Comparison of ENCODE assay signal across 8 cellular contexts in genomic region chrX:53319614-53320542, GRCh38. TPM values are rescaled to one million over a fixed set of nuclear protein-coding genes. Genes with fewer than 3 reads are reported as not detected.
DNase-seq lines count a peak whose midpoint lies in the region; ATAC-seq and TF ChIP-seq lines count a peak whose summit lies in the region.

No MANE protein-coding gene starts in this region.

- no peak for TF ChIP-seq POLR2A in esophagus squamous epithelium (IDR thresholded peaks at IDR 0.05)

- H3K4me2 ChIP-seq in PC-9: peak overlapping the region; percentile 51; the same call in 1 of the 2 replicates

- peaks cover 22 to 25% (median 24%) of the 10 kb centered on the region in 3 donors for H3K4me1 Mint-ChIP-seq in CD8-positive, alpha-beta memory T cell
- peaks cover 13% of the 10 kb centered on the region for H3K4me1 Mint-ChIP-seq in osteocyte (ENCODE audit: unreplicated experiment)

- no peaks in the 10 kb centered on the region for H3K36me3 Mint-ChIP-seq in CD8-positive, alpha-beta memory T cell
- H3K36me3 Mint-ChIP-seq in osteocyte (ENCODE audit: unreplicated experiment): no peaks in the 10 kb centered on the region

- no TSS peak for BruUV-seq in PC-9 (replicated peaks; lab: Mats Ljungman, UMichigan)

- ATAC-seq in GM21786 (IDR thresholded peaks at IDR 0.05; ENCODE audit: unreplicated experiment): no peak

- no peaks in the 10 kb centered on the region for H3K9me3 ChIP-seq in CD8-positive, alpha-beta memory T cell (ENCODE audit: low read length)
- no peaks in the 10 kb centered on the region for H3K9me3 ChIP-seq in PC-9 (ENCODE audit: insufficient read depth, low read depth)
- no peaks in the 10 kb centered on the region for H3K9me3 ChIP-seq in esophagus squamous epithelium
- H3K9me3 ChIP-seq in MG63: no peaks in the 10 kb centered on the region

- H3K27ac ChIP-seq in CD8-positive, alpha-beta memory T cell (ENCODE audit: low read depth, low read length): no peak overlapping the region
- H3K27ac ChIP-seq in PC-9 (no peak overlapping the region), esophagus squamous epithelium (no peak overlapping the region)

- TF ChIP-seq CTCF in PC-9 (conservative IDR thresholded peaks at IDR 0.05) (no peak), esophagus squamous epithelium (IDR thresholded peaks at IDR 0.05) (no peak), osteocyte (IDR thresholded peaks at IDR 0.05) (no peak)

- WGBS in esophagus squamous epithelium, 2 donors: 1 to 13% methylated on average over 7 to 23 of the region's 32 CpGs

- H3K36me3 ChIP-seq in CD8-positive, alpha-beta memory T cell (ENCODE audit: insufficient read depth, low read length): no peaks in the 10 kb centered on the region
- H3K36me3 ChIP-seq in PC-9 (ENCODE audit: low read depth) (no peaks in the 10 kb centered on the region), esophagus squamous epithelium (no peaks in the 10 kb centered on the region), MG63 (no peaks in the 10 kb centered on the region)

- peak overlapping the region; percentile 39 for H3K4me3 ChIP-seq in CD8-positive, alpha-beta memory T cell (ENCODE audit: low read length)
- H3K4me3 ChIP-seq in PC-9 (no peak overlapping the region), esophagus squamous epithelium (peak overlapping the region; percentile 53 to 72 (median 59)), MG63 (no peak overlapping the region)

- H3K9me3 Mint-ChIP-seq in CD8-positive, alpha-beta memory T cell: no peaks in the 10 kb centered on the region
- H3K9me3 Mint-ChIP-seq in osteocyte (ENCODE audit: unreplicated experiment): peaks cover 12% of the 10 kb centered on the region

- CTCF ChIA-PET in CD8-positive, alpha-beta memory T cell (lab: Charles Lee): interaction anchor here (0.6 to 3.2 kb wide), 5 partner anchors 117 to 163 kb away, joined by 3 to 12 read pairs (median 7); no protein-coding TSS in a partner anchor
- CTCF ChIA-PET in PC-9 (lab: Charles Lee): no interaction called here

- DNase-seq in CD8-positive, alpha-beta memory T cell: no peak
- DNase-seq in PC-9 (no peak), esophagus squamous epithelium (lab: John Stamatoyannopoulos, UW) (no peak), osteocyte (ENCODE audit: extremely low spot score, unreplicated experiment) (no peak), MG63 (no peak), NCI-H2029 (lab: John Stamatoyannopoulos, UW) (no peak), NCI-H187 (lab: John Stamatoyannopoulos, UW) (no peak)

- no peaks in the 10 kb centered on the region for H4K20me1 ChIP-seq in PC-9 (ENCODE audit: insufficient read depth)

- H3F3A ChIP-seq in PC-9 (ENCODE audit: insufficient read depth, low read depth): no peaks in the 10 kb centered on the region

- peak overlapping the region; percentile 79 to 89 (median 81) for H3K4me3 Mint-ChIP-seq in CD8-positive, alpha-beta memory T cell
- peak overlapping the region; percentile 79 for H3K4me3 Mint-ChIP-seq in osteocyte (ENCODE audit: unreplicated experiment)

- no peaks in the 10 kb centered on the region for H3K9me2 ChIP-seq in PC-9 (ENCODE audit: insufficient read depth)

- H2AFZ ChIP-seq in PC-9: no peak overlapping the region

- H3K79me2 ChIP-seq in PC-9 (ENCODE audit: low read depth): no peaks in the 10 kb centered on the region

- peaks cover 10% of the 10 kb centered on the region for H3K4me1 ChIP-seq in CD8-positive, alpha-beta memory T cell (ENCODE audit: insufficient read depth, low read length)
- H3K4me1 ChIP-seq in PC-9 (replicated peaks; ENCODE audit: insufficient read depth): no peaks in the 10 kb centered on the region
- H3K4me1 ChIP-seq in esophagus squamous epithelium: peaks cover 0 to 33% (median 6%) of the 10 kb centered on the region in 3 donors

- peak overlapping the region in 5 of 8 donors; percentile 25 to 86 (median 41) for H3K27ac Mint-ChIP-seq in CD8-positive, alpha-beta memory T cell
- no peak overlapping the region for H3K27ac Mint-ChIP-seq in osteocyte (ENCODE audit: unreplicated experiment)

- POLR2A ChIA-PET in CD8-positive, alpha-beta memory T cell (lab: Charles Lee): interaction anchor here (1.1 kb wide), 2 partner anchors 32 to 103 kb away, joined by 3 to 4 read pairs; partner anchors contain the start of genes RIBC1 and SMC1A
- POLR2A ChIA-PET in PC-9 (lab: Charles Lee; ENCODE audit: unreplicated experiment): no interaction called here

- H3K27me3 Mint-ChIP-seq in CD8-positive, alpha-beta memory T cell: peaks cover 37 to 40% of the 10 kb centered on the region in 2 donors
- peaks cover 30% of the 10 kb centered on the region for H3K27me3 Mint-ChIP-seq in osteocyte (ENCODE audit: unreplicated experiment)

- intact Hi-C loops in PC-9 (cut with micrococcal nuclease; ENCODE audit: unreplicated experiment): loop anchor here (10.0 kb wide), 1 partner anchor 75 kb away; no protein-coding TSS in a partner anchor
- intact Hi-C loops in esophagus squamous epithelium (cut with DNase I): loop anchor here (10.0 kb wide), 1 partner anchor 165 kb away; no protein-coding TSS in a partner anchor

- H3K27me3 ChIP-seq in CD8-positive, alpha-beta memory T cell (ENCODE audit: insufficient read depth, low read length, poor library complexity, severe bottlenecking): peaks cover 18% of the 10 kb centered on the region
- H3K27me3 ChIP-seq in PC-9 (ENCODE audit: insufficient read depth, low read depth) (no peaks in the 10 kb centered on the region; the same call in 1 of the 2 replicates), esophagus squamous epithelium (peaks cover 0 to 13% (median 4%) of the 10 kb centered on the region in 4 donors), MG63 (peaks cover 19% of the 10 kb centered on the region; the same call in 1 of the 2 replicates)

RNA-seq across cellular contexts. Expression of gene IQSEC2, which starts 38.5 kb away (rescaled TPM):
- total RNA-seq in CD8-positive, alpha-beta memory T cell: under 1 TPM; 0.29 to 0.96 TPM
- polyA plus RNA-seq in CD8-positive, alpha-beta memory T cell: 0.35 TPM
- 45.7 and 49.3 TPM in 2 replicates for total RNA-seq in PC-9 (2021)
- total RNA-seq in esophagus squamous epithelium: 10 to 100 TPM in 3 of 4 donors, 1 to 10 TPM in 1; 6.9 to 12.7 (median 10.4) TPM
- total RNA-seq in osteocyte: 8.1 and 8.8 TPM in 2 replicates
- 3.4 and 5.7 TPM in 2 replicates for total RNA-seq in MG63 (2014; rRNA removed; shearing (Covaris generic); ENCODE audit: low replicate concordance)

Comparison
In these comparisons a context has a peak if more than half of its experiments do, and no peak if none do; other contexts are left out.
1. H3K4me3 ChIP-seq: peak in CD8-positive, alpha-beta memory T cell (single experiment) and esophagus squamous epithelium (4 of 4); none in PC-9 (single experiment) and MG63 (single experiment).